8 cellular contexts compared by ENCODE assay signal in genomic region chr3:115512565-115513410, GRCh38.
DNase-seq lines count a peak whose midpoint lies in the region; ATAC-seq and TF ChIP-seq lines count a peak whose summit lies in the region.

No MANE protein-coding gene starts in this region.

- DNase-seq in ACHN (peak; percentile 1), NCI-H345 (lab: John Stamatoyannopoulos, UW) (peak; percentile 69), head of caudate nucleus (peak; percentile 11 to 78 (median 50)), omental fat pad (ENCODE audit: low spot score) (no peak)

- peaks cover 21% of the 10 kb centered on the region for H3K4me1 Mint-ChIP-seq in activated naive CD4-positive, alpha-beta T cell treated with anti-CD3 and anti-CD28 coated beads, Interleukin-2, amount 50 U/mL, for 24 hours

- H3K9me3 Mint-ChIP-seq in activated naive CD4-positive, alpha-beta T cell treated with anti-CD3 and anti-CD28 coated beads, Interleukin-2, amount 50 U/mL, for 24 hours, result no peaks in the 10 kb centered on the region

- H3K27ac Mint-ChIP-seq in activated naive CD4-positive, alpha-beta T cell treated with anti-CD3 and anti-CD28 coated beads, Interleukin-2, amount 50 U/mL, for 24 hours, result no peak overlapping the region

- H3K36me3 Mint-ChIP-seq in activated naive CD4-positive, alpha-beta T cell treated with anti-CD3 and anti-CD28 coated beads, Interleukin-2, amount 50 U/mL, for 24 hours, result peaks cover 2% of the 10 kb centered on the region

- intact Hi-C loops in head of caudate nucleus (cut with DNase I), result no loop called here

- ATAC-seq in GM19468 (IDR thresholded peaks at IDR 0.05; ENCODE audit: extremely low read depth, unreplicated experiment) (peak; percentile 33), omental fat pad (ENCODE audit: low FRiP score) (peak; percentile 91), HG03439 (IDR thresholded peaks at IDR 0.05; ENCODE audit: unreplicated experiment) (no peak), GM19328 (IDR thresholded peaks at IDR 0.05; ENCODE audit: unreplicated experiment) (no peak)

- peaks cover 33% of the 10 kb centered on the region for H3K27me3 Mint-ChIP-seq in activated naive CD4-positive, alpha-beta T cell treated with anti-CD3 and anti-CD28 coated beads, Interleukin-2, amount 50 U/mL, for 24 hours

- in situ Hi-C loops in ACHN (cut with HindIII; ENCODE audit: low pct_ligation_motif_present, low pct_unique_long_range_greater_than_20kb, low sequenced_read_pairs), result no loop called here

- H3K4me3 Mint-ChIP-seq in activated naive CD4-positive, alpha-beta T cell treated with anti-CD3 and anti-CD28 coated beads, Interleukin-2, amount 50 U/mL, for 24 hours, result peak overlapping the region; percentile 88

- no peak for TF ChIP-seq CTCF in omental fat pad (IDR thresholded peaks at IDR 0.05)

Comparison
In these comparisons a context has a peak if more than half of its experiments do, and no peak if none do; other contexts are left out.
1. ATAC-seq: peak in GM19468 (single experiment) and omental fat pad (single experiment); none in HG03439 (single experiment) and GM19328 (single experiment).